In the genomic region with DNA sequence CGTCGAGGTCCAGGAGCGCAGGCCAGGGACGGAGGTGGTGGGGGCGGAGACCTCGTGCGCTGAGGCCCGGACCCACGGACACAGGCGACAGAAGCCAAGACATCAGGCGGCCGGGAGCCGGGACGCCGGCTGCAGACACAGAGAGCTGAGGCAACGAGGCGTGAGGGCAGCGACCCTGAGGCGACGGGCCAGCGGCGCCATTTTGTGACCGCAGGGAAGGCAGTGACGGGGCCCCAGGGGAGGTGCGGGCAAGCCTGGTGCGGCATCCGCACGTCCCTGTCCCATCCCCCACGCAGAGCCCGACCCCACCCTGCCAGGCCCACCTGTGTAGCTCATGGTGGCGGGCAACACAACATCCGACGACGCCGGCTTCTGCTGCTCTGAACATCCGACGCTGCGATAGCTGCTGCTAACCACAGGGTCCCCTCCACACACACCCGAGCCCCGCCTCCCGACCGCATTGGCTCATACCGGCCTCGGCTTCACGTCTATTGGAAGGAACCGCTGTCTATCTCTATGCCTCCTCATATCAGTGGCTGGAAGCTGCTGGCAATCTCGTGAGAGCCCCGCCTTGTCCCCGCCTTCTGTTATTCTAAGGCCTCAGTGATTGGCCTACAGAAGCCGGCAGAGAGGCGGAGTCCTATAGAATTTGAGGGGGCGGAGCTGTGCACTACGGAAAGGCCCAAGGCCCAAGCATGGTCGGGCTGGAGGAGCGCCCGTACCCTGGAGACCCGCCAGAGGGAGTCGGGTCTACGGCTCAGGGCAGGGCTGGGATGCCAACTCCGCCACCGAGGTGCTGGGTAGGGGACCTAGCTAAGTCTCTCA, we compare ENCODE assay signal across 1 cellular context.
TF ChIP-seq lines count a peak whose summit lies in the region.

A gene with protein sequence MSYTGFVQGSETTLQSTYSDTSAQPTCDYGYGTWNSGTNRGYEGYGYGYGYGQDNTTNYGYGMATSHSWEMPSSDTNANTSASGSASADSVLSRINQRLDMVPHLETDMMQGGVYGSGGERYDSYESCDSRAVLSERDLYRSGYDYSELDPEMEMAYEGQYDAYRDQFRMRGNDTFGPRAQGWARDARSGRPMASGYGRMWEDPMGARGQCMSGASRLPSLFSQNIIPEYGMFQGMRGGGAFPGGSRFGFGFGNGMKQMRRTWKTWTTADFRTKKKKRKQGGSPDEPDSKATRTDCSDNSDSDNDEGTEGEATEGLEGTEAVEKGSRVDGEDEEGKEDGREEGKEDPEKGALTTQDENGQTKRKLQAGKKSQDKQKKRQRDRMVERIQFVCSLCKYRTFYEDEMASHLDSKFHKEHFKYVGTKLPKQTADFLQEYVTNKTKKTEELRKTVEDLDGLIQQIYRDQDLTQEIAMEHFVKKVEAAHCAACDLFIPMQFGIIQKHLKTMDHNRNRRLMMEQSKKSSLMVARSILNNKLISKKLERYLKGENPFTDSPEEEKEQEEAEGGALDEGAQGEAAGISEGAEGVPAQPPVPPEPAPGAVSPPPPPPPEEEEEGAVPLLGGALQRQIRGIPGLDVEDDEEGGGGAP (minus strand): TSS at position 401 of the 825 bp plus-strand sequence. CDS start 65 bp downstream, at position 336.

TF ChIP-seq in H1, 55 proteins besides CTCF, POLR2A, EP300 and RAD21 (continued from another document):
- TF ChIP-seq EZH2 (IDR thresholded peaks at IDR 0.05; ENCODE audit: low read depth, low read length, severe bottlenecking): no peak
- peak; percentile 88 for TF ChIP-seq EGR1 (IDR thresholded peaks at IDR 0.05; ENCODE audit: borderline replicate concordance, low read depth, low read length)
- no peak for TF ChIP-seq SRF (IDR thresholded peaks at IDR 0.05; ENCODE audit: low read depth, low read length)
- TF ChIP-seq FOSL1 (IDR thresholded peaks at IDR 0.05; ENCODE audit: insufficient read depth, low read depth, low read length): no peak
- TF ChIP-seq SIRT6 (IDR thresholded peaks at IDR 0.05; ENCODE audit: low read length): no peak
- TF ChIP-seq TCF12 (IDR thresholded peaks at IDR 0.05; ENCODE audit: low read depth, low read length): no peak
- peak; percentile 99 for TF ChIP-seq POLR2AphosphoS5 (IDR thresholded peaks at IDR 0.05; ENCODE audit: low read depth, low read length)
- no peak for TF ChIP-seq BACH1 (IDR thresholded peaks at IDR 0.05; ENCODE audit: low read length)
